8 cellular contexts compared by ENCODE assay signal in genomic region chr1:15410223-15410883, GRCh38. TPM values are rescaled to one million over a fixed set of nuclear protein-coding genes. Genes with fewer than 3 reads are reported as not detected.
DNase-seq lines count a peak whose midpoint lies in the region; ATAC-seq, FAIRE-seq and TF ChIP-seq lines count a peak whose summit lies in the region.

No MANE protein-coding gene starts in this region.

- WGBS in small intestine, 3 donors = 0 to 1% (median 1%) methylated on average over 35 to 53 of the region's 53 CpGs

- no peak for FAIRE-seq in small intestine (lab: Jason Lieb, UNC)

- H3K9me3 ChIP-seq in small intestine (ENCODE audit: control insufficient read depth, low read depth) = no peaks in the 10 kb centered on the region

- H3K36me3 ChIP-seq in small intestine (ENCODE audit: control insufficient read depth in 2 of 2, insufficient read depth in 2 of 2, low read length in 2 of 2) = no peaks in the 10 kb centered on the region

- peak overlapping the region; percentile 93 to 97 for H3K4me3 ChIP-seq in small intestine (ENCODE audit: low read depth in 1 of 2, low read length in 2 of 2)

- H3K27me3 ChIP-seq in foreskin keratinocyte (no peaks in the 10 kb centered on the region), small intestine (ENCODE audit: control insufficient read depth in 2 of 2, insufficient read depth in 2 of 2, low read length in 2 of 2) (no peaks in the 10 kb centered on the region)

- H3K27ac ChIP-seq in VCaP (peak overlapping the region; percentile 67; the same call in 1 of the 2 replicates), foreskin keratinocyte (peak overlapping the region; percentile 97), small intestine (ENCODE audit: low read depth in 1 of 2, low read length in 1 of 2) (peak overlapping the region; percentile 90 to 92)

- H3K4me1 ChIP-seq in foreskin keratinocyte (no peaks in the 10 kb centered on the region), small intestine (ENCODE audit: control insufficient read depth in 2 of 2, insufficient read depth in 1 of 2, low read depth in 1 of 2, low read length in 1 of 2) (peaks cover 0 to 4% of the 10 kb centered on the region in 2 donors)

- no peak for TF ChIP-seq CTCF in VCaP (conservative IDR thresholded peaks at IDR 0.05)
- no peak for TF ChIP-seq CTCF in foreskin keratinocyte (conservative IDR thresholded peaks at IDR 0.05)

- peak; percentile 30 for DNase-seq in activated CD4-positive, alpha-beta T cell treated with anti-CD3 and anti-CD28 coated beads for 48 hours
- DNase-seq in activated CD4-positive, alpha-beta T cell treated with anti-CD3 and anti-CD28 coated beads for 1 hour = no peak
- DNase-seq in foreskin keratinocyte = no peak
- no peak for DNase-seq in small intestine
- DNase-seq in NCI-H1436 treated with DMSO at 0.1 percent for 48 hours (lab: John Stamatoyannopoulos, UW) = no peak
- DNase-seq in COR-L47 (lab: John Stamatoyannopoulos, UW) = no peak

- ATAC-seq in foreskin keratinocyte (no peak), HG02885 (IDR thresholded peaks at IDR 0.05; ENCODE audit: poor library complexity, unreplicated experiment) (no peak)

RNA-seq across cellular contexts. Expression of gene EFHD2, which starts 0.7 kb away (rescaled TPM):
- total RNA-seq in foreskin keratinocyte = 95.3 and 101 TPM in 2 replicates
- polyA plus RNA-seq in foreskin keratinocyte = 114 and 116 TPM in 2 replicates
- polyA plus RNA-seq in small intestine = 100 to 1,000 TPM; 147 to 149 (median 149) TPM

RNA-seq across cellular contexts. Expression of gene CTRC, which starts 27.9 kb away (rescaled TPM):
- not detected in 2 replicates for total RNA-seq in foreskin keratinocyte
- polyA plus RNA-seq in foreskin keratinocyte (not detected in 2 replicates), small intestine (1 to 10 TPM in 2 of 3 donors, under 1 TPM in 1; 0.21 to 6.9 (median 3.8) TPM)

RNA-seq across cellular contexts. Expression of gene CELA2A, which starts 46.2 kb away (rescaled TPM):
- not detected in 2 replicates for total RNA-seq in foreskin keratinocyte
- polyA plus RNA-seq in foreskin keratinocyte = not detected in 2 replicates
- polyA plus RNA-seq in small intestine = 1 to 10 TPM in 2 of 3 donors, not detected in 1; 1.1 to 1.6 TPM
